Comparison of ENCODE assay signal across 31 cellular contexts in genomic region chr7:109821156-109821555, GRCh38.
"Had no signal": no experiment of that assay in that cellular context is flagged by ENCODE, and none has a peak within 500 bp of the region (broad histone marks: within the 10 kb centered on the region; RNA-seq: fewer than 3 reads in every experiment).

No MANE protein-coding gene starts in this region.

- ATAC-seq: left cardiac atrium; left lung; lower lobe of right lung; natural killer cell; right lobe of liver; stimulated activated memory B cell treated with anti-CD40 and anti-IgM and Interleukin-4, amounts not matched to agents 10 μg/mL and 1 μg/mL and 100 μg/mL, for 72 hours; stimulated activated naive CD8-positive, alpha-beta T cell treated with anti-CD3 and anti-CD28 coated beads, Interleukin-15, amount 100 ng/mL, for 72 hours had no signal

- H3K4me1 ChIP-seq: left lung, lower lobe of right lung, neural progenitor cell, right atrium auricular region, right lobe of liver, tibial nerve, uterus had no signal

- H3K27me3 Mint-ChIP-seq: naive B cell; progenitor cell of endocrine pancreas; stimulated activated memory B cell treated with anti-CD40 and anti-IgM and Interleukin-4, amounts not matched to agents 10 μg/mL and 1 μg/mL and 100 μg/mL, for 72 hours; stimulated activated naive CD8-positive, alpha-beta T cell treated with anti-CD3 and anti-CD28 coated beads, Interleukin-15, amount 100 ng/mL, for 72 hours; type B pancreatic cell had no signal

- H3K9me3 ChIP-seq: neutrophil, ovary, right lobe of liver, uterus had no signal

- H3K27ac ChIP-seq: left lung, lower lobe of right lung, neural progenitor cell, neutrophil, ovary, right atrium auricular region, right lobe of liver, tibial nerve, uterus had no signal

- H3K4me2 ChIP-seq: neural progenitor cell, smooth muscle cell had no signal

- H3K36me3 ChIP-seq: left lung, lower lobe of right lung, neural progenitor cell, neutrophil, ovary, right atrium auricular region, right lobe of liver, tibial nerve, uterus had no signal

- H2AFZ ChIP-seq: neural progenitor cell had no signal

- H3K4me3 Mint-ChIP-seq: immature natural killer cell; mesothelial cell of epicardium; naive B cell; natural killer cell; nephron progenitor cell; neural progenitor cell; stimulated activated memory B cell treated with anti-CD40 and anti-IgM and Interleukin-4, amounts not matched to agents 10 μg/mL and 1 μg/mL and 100 μg/mL, for 72 hours; stimulated activated naive CD8-positive, alpha-beta T cell treated with anti-CD3 and anti-CD28 coated beads, Interleukin-15, amount 100 ng/mL, for 72 hours; type B pancreatic cell had no signal

- FAIRE-seq: islet of Langerhans had no signal

- H3K9ac ChIP-seq: neural progenitor cell had no signal

- H3K27me3 ChIP-seq: left lung, neural progenitor cell, neutrophil, ovary, right atrium auricular region, right lobe of liver, tibial nerve, uterus had no signal

- H3K27ac Mint-ChIP-seq: immature natural killer cell; mesothelial cell of epicardium; naive B cell; natural killer cell; nephron progenitor cell; neural progenitor cell; progenitor cell of endocrine pancreas; stimulated activated memory B cell treated with anti-CD40 and anti-IgM and Interleukin-4, amounts not matched to agents 10 μg/mL and 1 μg/mL and 100 μg/mL, for 72 hours; stimulated activated naive CD8-positive, alpha-beta T cell treated with anti-CD3 and anti-CD28 coated beads, Interleukin-15, amount 100 ng/mL, for 72 hours; type B pancreatic cell had no signal

- H3K9me3 Mint-ChIP-seq: type B pancreatic cell had no signal

- H3K4me3 ChIP-seq: left lung, lower lobe of right lung, neural progenitor cell, ovary, right atrium auricular region, right lobe of liver, smooth muscle cell, tibial nerve, uterus had no signal

- H3K4me1 Mint-ChIP-seq: immature natural killer cell; mesothelial cell of epicardium; naive B cell; natural killer cell; nephron progenitor cell; neural progenitor cell; stimulated activated memory B cell treated with anti-CD40 and anti-IgM and Interleukin-4, amounts not matched to agents 10 μg/mL and 1 μg/mL and 100 μg/mL, for 72 hours; stimulated activated naive CD8-positive, alpha-beta T cell treated with anti-CD3 and anti-CD28 coated beads, Interleukin-15, amount 100 ng/mL, for 72 hours had no signal

- DNase-seq: hypothalamus; immature natural killer cell; left cardiac atrium; left lung; lower lobe of right lung; mammary epithelial cell; mesenchymal stem cell; naive B cell; natural killer cell; nephron progenitor cell; occipital lobe; ovary; right lobe of liver; stimulated activated CD4-positive, alpha-beta T cell treated with anti-CD3 and anti-CD28 coated beads, Interleukin-1b, Interleukin-23, amount 100 ng/mL, for 48 hours; stimulated activated CD4-positive, alpha-beta T cell treated with anti-CD3 and anti-CD28 coated beads, Interleukin-2, amount 100 ng/mL, for 48 hours; stimulated activated CD4-positive, alpha-beta T cell treated with anti-CD3 and anti-CD28 coated beads, Interleukin-4, amount 100 ng/mL, for 4 hours; stimulated activated CD8-positive, alpha-beta memory T cell treated with anti-CD3 and anti-CD28 coated beads, Interleukin-4, amount 100 ng/mL, for 48 hours; stimulated activated naive CD4-positive, alpha-beta T cell treated with Interleukin-2 at 50 U/mL for 16 hours; stimulated activated naive CD8-positive, alpha-beta T cell treated with anti-CD3 and anti-CD28 coated beads, Interleukin-15, amount 100 ng/mL, for 72 hours; substantia nigra; uterus had no signal

- H3K36me3 Mint-ChIP-seq: immature natural killer cell; natural killer cell; neural progenitor cell; stimulated activated memory B cell treated with anti-CD40 and anti-IgM and Interleukin-4, amounts not matched to agents 10 μg/mL and 1 μg/mL and 100 μg/mL, for 72 hours; type B pancreatic cell had no signal
